9 cellular contexts compared by ENCODE assay signal in the genomic region with DNA sequence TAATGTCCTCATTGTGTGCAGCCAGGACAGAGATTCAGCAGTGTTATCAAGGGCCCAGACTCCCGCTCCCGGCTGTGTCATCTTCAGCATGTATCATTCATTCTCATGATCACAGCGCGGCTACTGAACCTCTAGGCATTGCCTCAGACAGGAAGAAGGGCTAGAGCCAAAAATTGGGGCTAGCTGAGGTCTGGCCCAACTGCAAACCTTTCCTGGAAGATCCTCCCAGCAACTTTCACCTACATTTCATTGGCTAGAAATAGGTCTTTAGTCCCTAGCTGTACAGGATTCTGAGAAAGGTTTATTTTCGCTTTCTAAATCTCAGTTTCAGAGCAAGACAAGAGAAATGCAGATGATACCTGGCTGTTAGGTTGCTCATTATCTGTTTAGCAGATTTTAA.
A peak's percentile ranks its signal among the peaks of the same experiment; 100 is the strongest.
DNase-seq lines count a peak whose midpoint lies in the region; ATAC-seq lines count a peak whose summit lies in the region.
"Had no signal": no experiment of that assay in that cellular context is flagged by ENCODE, and none has a peak within 500 bp of the region (broad histone marks: within the 10 kb centered on the region; RNA-seq: fewer than 3 reads in every experiment).

No MANE protein-coding gene starts in this region.

- H3K9ac ChIP-seq in Karpas-422 (ENCODE audit: low read length), result no peak overlapping the region

- H3K4me2 ChIP-seq in Karpas-422 (ENCODE audit: low read depth, low read length, poor library complexity, severe bottlenecking), result no peak overlapping the region

- H3K9me3 Mint-ChIP-seq in activated CD4-positive, alpha-beta memory T cell treated with anti-CD3 and anti-CD28 coated beads, Interleukin-2, amount 10 ng/mL, durations not matched to agents 7 days and 5 days, result no peaks in the 10 kb centered on the region
- no peaks in the 10 kb centered on the region for H3K9me3 Mint-ChIP-seq in stimulated activated effector memory CD8-positive, alpha-beta T cell treated with anti-CD3 and anti-CD28 coated beads, Interleukin-12 subunit alpha, Interleukin-12 subunit beta, amount 100 ng/mL, for 72 hours
- H3K9me3 Mint-ChIP-seq: endodermal cell had no signal

- H2AFZ ChIP-seq in Karpas-422 (ENCODE audit: low read length), result no peak overlapping the region

- POLR2A ChIA-PET in activated CD4-positive, alpha-beta memory T cell treated with anti-CD3 and anti-CD28 coated beads, Interleukin-2, amount 10 ng/mL, durations not matched to agents 7 days and 5 days (lab: Charles Lee), result interaction anchor here (1.3 to 19.6 kb wide), 10 partner anchors 8 to 214 kb away, joined by 3 to 730 read pairs (median 4); a partner anchor contains a TSS

- H3K4me3 ChIP-seq in Karpas-422 (ENCODE audit: low read length), result no peak overlapping the region

- H3K4me3 Mint-ChIP-seq in activated CD4-positive, alpha-beta memory T cell treated with anti-CD3 and anti-CD28 coated beads, Interleukin-2, amount 10 ng/mL, durations not matched to agents 7 days and 5 days, result peak overlapping the region; percentile 57
- peak overlapping the region; percentile 48 for H3K4me3 Mint-ChIP-seq in stimulated activated effector memory CD8-positive, alpha-beta T cell treated with anti-CD3 and anti-CD28 coated beads, Interleukin-12 subunit alpha, Interleukin-12 subunit beta, amount 100 ng/mL, for 72 hours
- H3K4me3 Mint-ChIP-seq: endodermal cell had no signal

- no peaks in the 10 kb centered on the region for H3K27me3 Mint-ChIP-seq in activated CD4-positive, alpha-beta memory T cell treated with anti-CD3 and anti-CD28 coated beads, Interleukin-2, amount 10 ng/mL, durations not matched to agents 7 days and 5 days

- peak overlapping the region; percentile 90 for H3K27ac Mint-ChIP-seq in activated CD4-positive, alpha-beta memory T cell treated with anti-CD3 and anti-CD28 coated beads, Interleukin-2, amount 10 ng/mL, durations not matched to agents 7 days and 5 days
- H3K27ac Mint-ChIP-seq in stimulated activated effector memory CD8-positive, alpha-beta T cell treated with anti-CD3 and anti-CD28 coated beads, Interleukin-12 subunit alpha, Interleukin-12 subunit beta, amount 100 ng/mL, for 72 hours, result peak overlapping the region; percentile 70
- H3K27ac Mint-ChIP-seq: endodermal cell had no signal

- H3K79me2 ChIP-seq in Karpas-422 (ENCODE audit: low read length), result peaks cover 7% of the 10 kb centered on the region; the same call in 1 of the 2 replicates

- H3K36me3 ChIP-seq in Karpas-422 (ENCODE audit: insufficient read depth, low read length), result no peaks in the 10 kb centered on the region

- peaks cover 72% of the 10 kb centered on the region for H3K36me3 Mint-ChIP-seq in activated CD4-positive, alpha-beta memory T cell treated with anti-CD3 and anti-CD28 coated beads, Interleukin-2, amount 10 ng/mL, durations not matched to agents 7 days and 5 days (ENCODE audit: low read depth)
- peaks cover 100% of the 10 kb centered on the region for H3K36me3 Mint-ChIP-seq in stimulated activated effector memory CD8-positive, alpha-beta T cell treated with anti-CD3 and anti-CD28 coated beads, Interleukin-12 subunit alpha, Interleukin-12 subunit beta, amount 100 ng/mL, for 72 hours

- peaks cover 3% of the 10 kb centered on the region; the same call in 1 of the 2 replicates for H3K4me1 ChIP-seq in Karpas-422 (ENCODE audit: low read length)

- H3K27ac ChIP-seq in Karpas-422 (ENCODE audit: low read length), result no peak overlapping the region

- peak; percentile 30 for DNase-seq in activated naive CD4-positive, alpha-beta T cell treated with Interleukin-2 at 50 U/mL for 16 hours
- no peak for DNase-seq in activated naive CD4-positive, alpha-beta T cell (lab: John Stamatoyannopoulos, UW)
- DNase-seq in activated CD4-positive, alpha-beta memory T cell treated with anti-CD3 and anti-CD28 coated beads, Interleukin-2, amount 10 ng/mL, durations not matched to agents 7 days and 5 days, result peak; percentile 79
- peak in 1 of 2 donors; percentile 68 for DNase-seq in stimulated activated effector memory CD8-positive, alpha-beta T cell treated with anti-CD3 and anti-CD28 coated beads, Interleukin-12 subunit alpha, Interleukin-12 subunit beta, amount 100 ng/mL, for 72 hours (ENCODE audit: low spot score in 2 of 2)
- DNase-seq in kidney glomerular epithelial cell (lab: John Stamatoyannopoulos, UW) (no peak), NOMO-1 (lab: John Stamatoyannopoulos, UW; ENCODE audit: unreplicated experiment in 2 of 2) (no peak), Karpas-422 (no peak)
- DNase-seq: endodermal cell had no signal

- no peaks in the 10 kb centered on the region for H3K9me3 ChIP-seq in Karpas-422 (ENCODE audit: low read length)

- no peaks in the 10 kb centered on the region for H3K27me3 ChIP-seq in Karpas-422 (ENCODE audit: low read length)

- no peaks in the 10 kb centered on the region for H4K20me1 ChIP-seq in Karpas-422 (ENCODE audit: insufficient read depth, low read depth, low read length)

- ATAC-seq in HG02870 (IDR thresholded peaks at IDR 0.05; ENCODE audit: unreplicated experiment), result peak; percentile 76
- ATAC-seq in stimulated activated effector memory CD8-positive, alpha-beta T cell treated with anti-CD3 and anti-CD28 coated beads, Interleukin-12 subunit alpha, Interleukin-12 subunit beta, amount 100 ng/mL, for 72 hours, result peak; percentile 98

- CTCF ChIA-PET in activated CD4-positive, alpha-beta memory T cell treated with anti-CD3 and anti-CD28 coated beads, Interleukin-2, amount 10 ng/mL, durations not matched to agents 7 days and 5 days (lab: Charles Lee), result interaction anchor here (1.2 to 7.1 kb wide), 9 partner anchors 8 to 90 kb away, joined by 4 to 112 read pairs (median 14); a partner anchor contains a TSS

- H3K4me1 Mint-ChIP-seq in activated CD4-positive, alpha-beta memory T cell treated with anti-CD3 and anti-CD28 coated beads, Interleukin-2, amount 10 ng/mL, durations not matched to agents 7 days and 5 days, result peaks cover 65% of the 10 kb centered on the region
- H3K4me1 Mint-ChIP-seq in stimulated activated effector memory CD8-positive, alpha-beta T cell treated with anti-CD3 and anti-CD28 coated beads, Interleukin-12 subunit alpha, Interleukin-12 subunit beta, amount 100 ng/mL, for 72 hours, result peaks cover 24% of the 10 kb centered on the region

- no peaks in the 10 kb centered on the region for H3K9me2 ChIP-seq in Karpas-422 (replicated peaks; ENCODE audit: insufficient read depth, low read length)

Comparison
In these comparisons a context has a peak if more than half of its experiments do, and no peak if none do; other contexts are left out.
1. DNase-seq: peak in activated naive CD4-positive, alpha-beta T cell treated with Interleukin-2 at 50 U/mL for 16 hours (single experiment) and activated CD4-positive, alpha-beta memory T cell treated with anti-CD3 and anti-CD28 coated beads, Interleukin-2, amount 10 ng/mL, durations not matched to agents 7 days and 5 days (single experiment); none in activated naive CD4-positive, alpha-beta T cell (0 of 4), kidney glomerular epithelial cell (single experiment), NOMO-1 (0 of 2) and Karpas-422 (single experiment).